8 cellular contexts compared by ENCODE assay signal in the genomic region with DNA sequence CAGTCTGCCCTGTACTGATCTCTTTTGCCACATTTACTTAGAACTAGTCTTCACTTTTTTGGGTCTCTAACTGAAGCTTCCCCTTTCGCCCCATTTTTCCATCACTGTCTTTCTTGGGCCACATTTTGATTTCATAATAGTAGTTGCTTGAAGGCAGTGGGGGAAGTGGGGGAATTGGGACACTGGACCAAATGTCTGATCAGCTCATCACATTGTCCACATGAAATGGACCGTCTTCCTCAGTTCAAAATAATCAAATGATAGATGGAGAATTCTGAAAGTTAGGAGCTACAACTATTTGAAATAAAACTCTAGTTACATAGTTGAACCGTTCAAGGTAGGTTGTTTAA. TPM values are rescaled to one million over a fixed set of nuclear protein-coding genes. Genes with fewer than 3 reads are reported as not detected.
A peak's percentile ranks its signal among the peaks of the same experiment; 100 is the strongest.
DNase-seq lines count a peak whose midpoint lies in the region; ATAC-seq and TF ChIP-seq lines count a peak whose summit lies in the region.

No MANE protein-coding gene starts in this region.

- no peaks in the 10 kb centered on the region for H3K9me3 Mint-ChIP-seq in CD4-positive, alpha-beta T cell
- peaks cover 10% of the 10 kb centered on the region for H3K9me3 Mint-ChIP-seq in neural progenitor cell

- no peak for ATAC-seq in CD4-positive, alpha-beta T cell (ENCODE audit: poor library complexity)
- no peak for ATAC-seq in HG03196 (IDR thresholded peaks at IDR 0.05; ENCODE audit: unreplicated experiment)

- H3K27me3 Mint-ChIP-seq in CD4-positive, alpha-beta T cell, result no peaks in the 10 kb centered on the region
- H3K27me3 Mint-ChIP-seq in neural progenitor cell (ENCODE audit: insufficient read depth, low read depth), result peaks cover 2% of the 10 kb centered on the region

- no peaks in the 10 kb centered on the region for H4K20me1 ChIP-seq in neural progenitor cell (ENCODE audit: low read depth)

- no peaks in the 10 kb centered on the region for H3K27me3 ChIP-seq in CD4-positive, alpha-beta T cell (ENCODE audit: control insufficient read depth, insufficient read depth, low read length)
- no peaks in the 10 kb centered on the region for H3K27me3 ChIP-seq in effector memory CD4-positive, alpha-beta T cell (replicated peaks; ENCODE audit: control insufficient read depth, insufficient read depth, low read length, poor library complexity, severe bottlenecking)
- no peaks in the 10 kb centered on the region for H3K27me3 ChIP-seq in neural progenitor cell

- peaks cover 17% of the 10 kb centered on the region for H3K4me1 ChIP-seq in effector memory CD4-positive, alpha-beta T cell (ENCODE audit: control insufficient read depth, insufficient read depth, low read length, poor library complexity, severe bottlenecking)
- H3K4me1 ChIP-seq in neural progenitor cell, result peaks cover 11% of the 10 kb centered on the region

- H3K36me3 Mint-ChIP-seq in CD4-positive, alpha-beta T cell (ENCODE audit: low read depth), result peaks cover 35% of the 10 kb centered on the region
- peaks cover 22% of the 10 kb centered on the region for H3K36me3 Mint-ChIP-seq in neural progenitor cell

- POLR2A ChIA-PET in CD4-positive, alpha-beta T cell (lab: Charles Lee), result interaction anchor here (0.6 to 3.2 kb wide), 7 partner anchors 11 to 772 kb away, joined by 3 to 34 read pairs (median 7); a partner anchor contains a TSS

- H3K4me3 ChIP-seq in effector memory CD4-positive, alpha-beta T cell (ENCODE audit: insufficient read depth, low read depth, low read length, poor library complexity, severe bottlenecking), result peak overlapping the region; percentile 83
- peak overlapping the region; percentile 83 for H3K4me3 ChIP-seq in neural progenitor cell

- intact Hi-C loops in CD4-positive, alpha-beta T cell (cut with DNase I, micrococcal nuclease), result loop anchor here (2.0 to 10.0 kb wide), 2 partner anchors 354 to 356 kb away; a partner anchor contains a TSS

- no peak overlapping the region for H3K9ac ChIP-seq in neural progenitor cell

- peak overlapping the region; percentile 93 for H3K27ac Mint-ChIP-seq in CD4-positive, alpha-beta T cell
- peak overlapping the region; percentile 68 for H3K27ac Mint-ChIP-seq in neural progenitor cell

- H3K4me1 Mint-ChIP-seq in CD4-positive, alpha-beta T cell (ENCODE audit: low read depth), result peaks cover 69% of the 10 kb centered on the region
- peaks cover 25% of the 10 kb centered on the region for H3K4me1 Mint-ChIP-seq in neural progenitor cell

- peak overlapping the region; percentile 75 for H3K27ac ChIP-seq in CD4-positive, alpha-beta T cell (ENCODE audit: low read depth, low read length)
- H3K27ac ChIP-seq in effector memory CD4-positive, alpha-beta T cell (ENCODE audit: insufficient read depth, low read length, poor library complexity, severe bottlenecking), result no peak overlapping the region
- H3K27ac ChIP-seq in neural progenitor cell, result peak overlapping the region; percentile 76

- H3K9me3 ChIP-seq in CD4-positive, alpha-beta T cell (ENCODE audit: control insufficient read depth, low read length), result no peaks in the 10 kb centered on the region
- H3K9me3 ChIP-seq in effector memory CD4-positive, alpha-beta T cell (ENCODE audit: control insufficient read depth, low read length), result no peaks in the 10 kb centered on the region
- no peaks in the 10 kb centered on the region for H3K9me3 ChIP-seq in neural progenitor cell (ENCODE audit: low read depth)

- peaks cover 14% of the 10 kb centered on the region for H3F3A ChIP-seq in neural progenitor cell (ENCODE audit: low read depth)

- CTCF ChIA-PET in CD4-positive, alpha-beta T cell (lab: Charles Lee), result interaction anchor here (1.0 to 4.6 kb wide), 8 partner anchors 11 to 82 kb away, joined by 3 to 21 read pairs (median 4); no protein-coding TSS in a partner anchor

- peak overlapping the region; percentile 90 for H3K4me2 ChIP-seq in neural progenitor cell

- no peak for DNase-seq in CD4-positive, alpha-beta T cell
- DNase-seq in NOMO-1 (lab: John Stamatoyannopoulos, UW; ENCODE audit: unreplicated experiment in 2 of 2), result peak; percentile 71 to 72
- DNase-seq in effector memory CD4-positive, alpha-beta T cell, result no peak
- DNase-seq in neural progenitor cell (ENCODE audit: low spot score), result no peak
- no peak for DNase-seq in amygdala (lab: John Stamatoyannopoulos, UW)
- no peak for DNase-seq in putamen (ENCODE audit: low spot score)
- DNase-seq in NCI-H2107 (lab: John Stamatoyannopoulos, UW), result no peak

- H3K36me3 ChIP-seq in effector memory CD4-positive, alpha-beta T cell (ENCODE audit: control insufficient read depth, insufficient read depth, low read length), result no peaks in the 10 kb centered on the region
- peaks cover 10% of the 10 kb centered on the region for H3K36me3 ChIP-seq in neural progenitor cell

- peaks cover 51% of the 10 kb centered on the region for H3K79me2 ChIP-seq in neural progenitor cell (ENCODE audit: low read depth)

- peak overlapping the region; percentile 99 for H3K4me3 Mint-ChIP-seq in CD4-positive, alpha-beta T cell
- H3K4me3 Mint-ChIP-seq in neural progenitor cell, result peak overlapping the region; percentile 98

- peak overlapping the region; percentile 89 for H2AFZ ChIP-seq in neural progenitor cell (replicated peaks)

- TF ChIP-seq CTCF in CD4-positive, alpha-beta T cell (IDR thresholded peaks at IDR 0.05), result no peak
- TF ChIP-seq CTCF in neural progenitor cell (IDR thresholded peaks at IDR 0.05), result no peak

RNA-seq across cellular contexts. Expression of a gene that starts 0.7 kb away (rescaled TPM):
- 100 to 1,000 TPM; 109 to 112 TPM for total RNA-seq in CD4-positive, alpha-beta T cell
- 85.2 and 93.7 TPM in 2 replicates for total RNA-seq in neural progenitor cell (ENCODE audit: low replicate concordance)

Comparison
In these comparisons a context has a peak if more than half of its experiments do, and no peak if none do; other contexts are left out.
1. DNase-seq: peak in NOMO-1 (2 of 2); none in CD4-positive, alpha-beta T cell (0 of 10), effector memory CD4-positive, alpha-beta T cell (0 of 3), neural progenitor cell (single experiment), amygdala (0 of 56), putamen (single experiment) and NCI-H2107 (single experiment).